Comparison of ENCODE assay signal across 17 cellular contexts in genomic region chr16:10678655-10679054, GRCh38.
DNase-seq lines count a peak whose midpoint lies in the region; ATAC-seq lines count a peak whose summit lies in the region.
"Had no signal": no experiment of that assay in that cellular context is flagged by ENCODE, and none has a peak within 500 bp of the region (broad histone marks: within the 10 kb centered on the region; RNA-seq: fewer than 3 reads in every experiment).

No MANE protein-coding gene starts in this region.

- no peak for ATAC-seq in GM19452 (IDR thresholded peaks at IDR 0.05; ENCODE audit: unreplicated experiment)
- ATAC-seq: left ventricle myocardium superior, sciatic nerve had no signal

- H3K9ac ChIP-seq in HUES48 (ENCODE audit: low read depth, low read length) = no peak overlapping the region

- H3K27me3 ChIP-seq in HUES48 (ENCODE audit: control insufficient read depth, insufficient read depth, low read length) = no peaks in the 10 kb centered on the region

- peaks cover 10% of the 10 kb centered on the region for H3K4me1 ChIP-seq in HUES48 (ENCODE audit: control insufficient read depth, insufficient read depth, low read length)

- no peaks in the 10 kb centered on the region for H3K9me3 ChIP-seq in HUES48 (ENCODE audit: control insufficient read depth, insufficient read depth, low read length)
- H3K9me3 ChIP-seq: esophagus squamous epithelium had no signal

- H3K4me3 ChIP-seq in HUES48 (ENCODE audit: low read depth, low read length) = no peak overlapping the region
- H3K4me3 ChIP-seq: esophagus squamous epithelium had no signal

- DNase-seq in Ammon's horn (ENCODE audit: low spot score) (peak; percentile 47), NCI-H345 (lab: John Stamatoyannopoulos, UW) (peak; percentile 45), iPS-NIHi11 (ENCODE audit: low spot score) (peak; percentile 42), HUDEP-2 (lab: John Stamatoyannopoulos, UW; ENCODE audit: unreplicated experiment in 76 of 76) (no peak), AML-193 (lab: John Stamatoyannopoulos, UW) (no peak)
- DNase-seq in stimulated activated CD4-positive, alpha-beta T cell treated with anti-CD3 and anti-CD28 coated beads, Interleukin-4, amount 100 ng/mL, for 4 hours = no peak
- DNase-seq: activated CD4-positive, alpha-beta T cell treated with anti-CD3 and anti-CD28 coated beads, Interleukin-2, amount 50 U/mL, for 1 hour; amygdala; CD8-positive, alpha-beta memory T cell; effector CD4-positive, alpha-beta T cell; esophagus squamous epithelium; left ventricle myocardium superior; NCI-H2081; RPMI8226 had no signal

- H3K36me3 ChIP-seq in HUES48 (ENCODE audit: control insufficient read depth, insufficient read depth, low read length) = no peaks in the 10 kb centered on the region
- H3K36me3 ChIP-seq: esophagus squamous epithelium had no signal

- H3K27ac ChIP-seq in HUES48 (ENCODE audit: low read depth, low read length) = peak overlapping the region; percentile 43
- H3K27ac ChIP-seq: esophagus squamous epithelium had no signal

Comparison
In these comparisons a context has a peak if more than half of its experiments do, and no peak if none do; other contexts are left out.
1. DNase-seq: peak in Ammon's horn (single experiment), NCI-H345 (single experiment) and iPS-NIHi11 (single experiment); none in stimulated activated CD4-positive, alpha-beta T cell treated with anti-CD3 and anti-CD28 coated beads, Interleukin-4, amount 100 ng/mL, for 4 hours (0 of 2), HUDEP-2 (0 of 76) and AML-193 (0 of 2).